8 cellular contexts compared by ENCODE assay signal in the genomic region with DNA sequence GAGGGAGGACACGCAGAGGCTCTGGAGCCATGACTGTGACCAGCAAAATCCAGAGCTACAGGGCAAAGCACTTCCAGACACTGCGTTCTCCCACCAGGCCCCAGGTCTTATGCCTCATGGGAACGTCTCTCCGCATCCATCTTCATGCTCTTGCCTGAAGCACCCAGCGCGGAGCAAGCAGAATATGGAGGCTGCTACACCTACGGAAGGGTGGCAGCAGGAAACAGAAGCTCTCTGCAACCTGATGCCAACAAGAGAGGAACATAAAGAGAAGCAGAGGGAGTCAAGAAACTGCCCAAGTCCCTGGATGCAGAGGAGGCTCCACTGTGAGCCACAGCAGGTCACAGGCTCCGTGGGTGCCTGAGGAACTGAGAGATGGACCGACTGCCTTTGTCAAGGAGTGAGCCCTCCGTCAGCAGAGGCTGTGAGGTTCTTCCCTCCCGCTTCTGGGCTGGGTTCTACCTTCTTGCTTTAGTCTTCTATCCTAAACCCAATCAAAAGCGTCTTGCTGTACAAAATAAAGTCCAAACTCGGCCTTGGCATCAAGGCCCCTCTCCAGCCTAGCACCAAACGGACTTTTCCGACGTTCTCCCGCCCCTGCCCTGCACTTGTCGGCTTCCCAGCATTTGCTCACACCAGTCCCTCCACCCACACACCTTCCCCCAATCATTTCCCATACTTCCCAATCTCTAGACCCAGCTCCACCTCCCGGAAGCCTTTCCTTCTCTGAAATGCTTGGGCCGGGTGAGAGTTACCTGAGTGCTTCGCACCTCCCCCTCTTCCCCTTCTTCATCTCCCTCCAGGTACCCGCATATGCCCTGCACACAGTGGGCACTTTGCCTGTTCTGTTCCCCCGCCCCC. TPM values are rescaled to one million over a fixed set of nuclear protein-coding genes. Genes with fewer than 3 reads are reported as not detected.
DNase-seq lines count a peak whose midpoint lies in the region; ATAC-seq and TF ChIP-seq lines count a peak whose summit lies in the region.

No MANE protein-coding gene starts in this region.

- H3K36me3 ChIP-seq in SU-DHL-6 (ENCODE audit: low read length): peaks cover 38% of the 10 kb centered on the region
- peaks cover 0 to 5% of the 10 kb centered on the region in 2 donors for H3K36me3 ChIP-seq in esophagus (ENCODE audit: control insufficient read depth in 2 of 2, insufficient read depth in 2 of 2, low read length in 1 of 2)

- peak overlapping the region; percentile 95 for H3K9ac ChIP-seq in SU-DHL-6 (ENCODE audit: low read length)

- H3K36me3 Mint-ChIP-seq in neural crest cell (ENCODE audit: low read depth): peaks cover 28% of the 10 kb centered on the region

- peak; percentile 31 for DNase-seq in DMS153 (lab: John Stamatoyannopoulos, UW)
- DNase-seq in HPDE6-E6E7 (ENCODE audit: extremely low spot score): peak; percentile 78
- no peak for DNase-seq in neural crest cell (ENCODE audit: low read depth, low spot score)
- DNase-seq in activated CD4-positive, CD25-positive, alpha-beta regulatory T cell treated with anti-CD3 and anti-CD28 coated beads, Interleukin-2, amount 50 U/mL, for 72 hours: no peak
- no peak for DNase-seq in HuH-7 (ENCODE audit: low spot score)

- H3K9me2 ChIP-seq in SU-DHL-6 (replicated peaks; ENCODE audit: insufficient read depth, low read length): no peaks in the 10 kb centered on the region

- 24 to 27% methylated on average over 23 of the region's 23 CpGs for WGBS in esophagus, 2 donors

- peak overlapping the region; percentile 97 for H3K4me3 Mint-ChIP-seq in neural crest cell

- peak overlapping the region; percentile 81 for H3K4me2 ChIP-seq in SU-DHL-6 (ENCODE audit: low read depth, low read length, poor library complexity, severe bottlenecking)

- H3K27me3 ChIP-seq in SU-DHL-6 (ENCODE audit: low read length) (no peaks in the 10 kb centered on the region), esophagus (ENCODE audit: control insufficient read depth in 1 of 2, insufficient read depth in 2 of 2, low read length in 2 of 2) (no peaks in the 10 kb centered on the region)

- H3K27me3 Mint-ChIP-seq in neural crest cell (ENCODE audit: low read depth): no peaks in the 10 kb centered on the region

- H3K79me2 ChIP-seq in SU-DHL-6 (ENCODE audit: insufficient read depth, low read length): peaks cover 59% of the 10 kb centered on the region

- TF ChIP-seq CTCF in SU-DHL-6 (IDR thresholded peaks at IDR 0.05; ENCODE audit: insufficient read depth, low read length, poor library complexity, severe bottlenecking) (no peak), neural crest cell (conservative IDR thresholded peaks at IDR 0.05) (no peak)

- H3K9me3 Mint-ChIP-seq in neural crest cell: peaks cover 3% of the 10 kb centered on the region

- peaks cover 70% of the 10 kb centered on the region for H3K4me1 Mint-ChIP-seq in neural crest cell

- no peaks in the 10 kb centered on the region; the same call in 1 of the 2 replicates for H4K20me1 ChIP-seq in SU-DHL-6 (ENCODE audit: low read depth, low read length)

- H3F3A ChIP-seq in SU-DHL-6 (ENCODE audit: insufficient read depth): peaks cover 3% of the 10 kb centered on the region; the same call in 1 of the 2 replicates

- ATAC-seq in GM21423 (IDR thresholded peaks at IDR 0.05; ENCODE audit: unreplicated experiment): no peak

- H3K4me1 ChIP-seq in esophagus (ENCODE audit: control insufficient read depth in 2 of 2, insufficient read depth in 2 of 2, low read length in 1 of 2): peaks cover 10 to 17% of the 10 kb centered on the region in 2 donors

- H3K9me3 ChIP-seq in SU-DHL-6 (ENCODE audit: insufficient read depth, low read length) (0 out of 2 replicates have a peak, but pooled peaks cover 3% of the 10 kb centered on the region), esophagus (ENCODE audit: control insufficient read depth in 2 of 2, insufficient read depth in 1 of 2, low read depth in 1 of 2, low read length in 1 of 2) (no peaks in the 10 kb centered on the region)

- H3K4me3 ChIP-seq in SU-DHL-6 (ENCODE audit: insufficient read depth, low read length, poor library complexity, severe bottlenecking) (peak overlapping the region; percentile 93), esophagus (ENCODE audit: low read depth in 1 of 2, low read length in 2 of 2) (peak overlapping the region; percentile 68 to 96)

- H3K27ac ChIP-seq in SU-DHL-6 (ENCODE audit: low read depth, low read length) (peak overlapping the region; percentile 80), esophagus (ENCODE audit: low read depth in 2 of 2, low read length in 1 of 2) (peak overlapping the region; percentile 71 to 93)

- peak overlapping the region; percentile 95 for H3K27ac Mint-ChIP-seq in neural crest cell (ENCODE audit: unreplicated experiment)

- H2AFZ ChIP-seq in SU-DHL-6 (ENCODE audit: low read depth, low read length, severe bottlenecking): peak overlapping the region; percentile 73

RNA-seq across cellular contexts. Expression of a gene that starts 0.9 kb away (rescaled TPM):
- 100 to 1,000 TPM; 121 to 196 TPM for polyA plus RNA-seq in esophagus
- total RNA-seq in neural crest cell: 396 and 417 TPM in 2 replicates

Comparison
In these comparisons a context has a peak if more than half of its experiments do, and no peak if none do; other contexts are left out.
1. DNase-seq: peak in DMS153 (single experiment) and HPDE6-E6E7 (single experiment); none in neural crest cell (single experiment), activated CD4-positive, CD25-positive, alpha-beta regulatory T cell treated with anti-CD3 and anti-CD28 coated beads, Interleukin-2, amount 50 U/mL, for 72 hours (single experiment) and HuH-7 (single experiment).